ENCODE assay signal across 19 cellular contexts in the genomic region with DNA sequence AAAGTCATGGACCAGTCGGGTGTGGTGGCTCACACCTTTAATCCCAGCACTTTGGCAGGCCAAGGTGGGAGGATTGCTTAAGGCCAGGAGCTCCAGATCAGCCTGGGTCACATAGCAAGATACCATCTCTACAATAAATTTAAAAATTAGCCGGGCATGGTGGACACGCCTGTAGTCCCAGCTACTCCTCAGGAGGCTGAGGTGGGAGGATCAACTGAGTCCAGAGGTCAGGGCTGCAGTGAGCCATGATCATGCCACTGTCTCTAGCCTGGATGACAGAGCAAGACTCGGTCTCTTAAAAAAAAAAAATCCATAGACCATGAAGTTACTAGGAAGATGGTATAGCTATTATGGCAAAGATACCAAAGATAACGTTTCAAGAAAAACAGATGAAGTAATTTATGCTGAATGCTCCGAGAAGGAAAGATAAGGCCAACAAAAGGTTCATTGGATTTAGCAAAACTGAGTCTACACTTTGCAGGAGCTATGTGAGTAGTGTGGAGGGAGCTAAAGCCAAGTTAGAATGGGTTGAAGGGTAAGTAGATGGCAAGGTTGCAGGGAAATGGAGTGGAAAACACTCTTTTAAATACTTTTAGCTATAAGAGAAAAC. TPM values are rescaled to one million over a fixed set of nuclear protein-coding genes. Genes with fewer than 3 reads are reported as not detected.
A peak's percentile ranks its signal among the peaks of the same experiment; 100 is the strongest.
DNase-seq lines count a peak whose midpoint lies in the region; ATAC-seq, FAIRE-seq and TF ChIP-seq lines count a peak whose summit lies in the region.
"Had no signal": no experiment of that assay in that cellular context is flagged by ENCODE, and none has a peak within 500 bp of the region (broad histone marks: within the 10 kb centered on the region; RNA-seq: fewer than 3 reads in every experiment).

No MANE protein-coding gene starts in this region.

- H3K27ac ChIP-seq in GM23248, result peak overlapping the region; percentile 75; the same call in 1 of the 2 replicates
- H3K27ac ChIP-seq in osteoblast (ENCODE audit: low read depth, low read length), result peak overlapping the region; percentile 90
- H3K27ac ChIP-seq: neutrophil had no signal

- H3K27me3 Mint-ChIP-seq in CD14-positive monocyte (ENCODE audit: low read depth in 3 of 3), result no peaks in the 10 kb centered on the region
- H3K27me3 Mint-ChIP-seq: activated naive CD4-positive, alpha-beta T cell treated with anti-CD3 and anti-CD28 coated beads, Interleukin-2, amount 10 ng/mL, durations not matched to agents 7 days and 5 days; stimulated activated naive CD8-positive, alpha-beta T cell treated with anti-CD3 and anti-CD28 coated beads, Interleukin-15, amount 100 ng/mL, for 72 hours had no signal

- H2AFZ ChIP-seq in GM23248 (no peak overlapping the region), osteoblast (ENCODE audit: low read length) (no peak overlapping the region)

- peak overlapping the region; percentile 60 for H3K9ac ChIP-seq in GM23248

- H3K36me3 Mint-ChIP-seq in CD14-positive monocyte, result peaks cover 16 to 20% of the 10 kb centered on the region in 2 donors

- WGBS in GM23248 (ENCODE audit: low coverage in 1 of 2, low lambda C conversion rate in 2 of 2, missing lambda C conversion rate in 2 of 2), 2 experiments, result 96 to 98% methylated on average over 6 of the region's 6 CpGs

- H3K4me3 ChIP-seq in GM23248 (no peak overlapping the region), choroid plexus epithelial cell (ENCODE audit: low read depth, low read length) (no peak overlapping the region), osteoblast (ENCODE audit: insufficient read depth, low read length) (no peak overlapping the region)

- peak overlapping the region; percentile 66 for H3K4me2 ChIP-seq in GM23248 (ENCODE audit: unreplicated experiment)
- no peak overlapping the region for H3K4me2 ChIP-seq in osteoblast (ENCODE audit: insufficient read depth, low read length)

- H3K27ac Mint-ChIP-seq in CD14-positive monocyte, result peak overlapping the region in 2 of 7 donors; percentile 1 to 4
- H3K27ac Mint-ChIP-seq: activated naive CD4-positive, alpha-beta T cell treated with anti-CD3 and anti-CD28 coated beads, Interleukin-2, amount 10 ng/mL, durations not matched to agents 7 days and 5 days had no signal

- peak; percentile 46 for FAIRE-seq in RCC 7860 (lab: Jason Lieb, UNC)
- FAIRE-seq: frontal cortex had no signal

- H3K9me3 ChIP-seq in GM23248 (ENCODE audit: low read depth), result no peaks in the 10 kb centered on the region
- no peaks in the 10 kb centered on the region for H3K9me3 ChIP-seq in osteoblast (ENCODE audit: low read depth, low read length)
- H3K9me3 ChIP-seq: neutrophil had no signal

- in situ Hi-C loops in GM23248 (cut with MboI), result no loop called here

- H3K4me3 Mint-ChIP-seq in CD14-positive monocyte, result no peak overlapping the region
- H3K4me3 Mint-ChIP-seq: activated naive CD4-positive, alpha-beta T cell treated with anti-CD3 and anti-CD28 coated beads, Interleukin-2, amount 10 ng/mL, durations not matched to agents 7 days and 5 days; stimulated activated naive CD8-positive, alpha-beta T cell treated with anti-CD3 and anti-CD28 coated beads, Interleukin-15, amount 100 ng/mL, for 72 hours had no signal

- DNase-seq in GM23248 (no peak), RCC 7860 (ENCODE audit: low spot score) (peak; percentile 47), choroid plexus epithelial cell (ENCODE audit: low read depth) (peak; percentile 11), osteoblast (ENCODE audit: insufficient read length, low spot score, missing footprints) (no peak), CD14-positive monocyte (ENCODE audit: low spot score) (no peak)
- DNase-seq in stimulated activated naive CD4-positive, alpha-beta T cell treated with Interleukin-2 at 50 U/mL for 16 hours (lab: John Stamatoyannopoulos, UW), result no peak
- DNase-seq: activated CD4-positive, alpha-beta T cell treated with anti-CD3 and anti-CD28 coated beads, Interleukin-2, amount 50 U/mL, for 4 hours; activated naive CD4-positive, alpha-beta T cell treated with anti-CD3 and anti-CD28 coated beads, Interleukin-2, amount 10 ng/mL, durations not matched to agents 7 days and 5 days; AML-193; cortex of kidney; GDM1; NCI-H1417 treated with DMSO at 0.1 percent for 48 hours; NCI-H2171 treated with DMSO at 0.1 percent for 48 hours; NCI-H748 treated with DMSO at 0.1 percent for 48 hours; right cardiac atrium; stimulated activated naive CD8-positive, alpha-beta T cell treated with anti-CD3 and anti-CD28 coated beads, Interleukin-15, amount 100 ng/mL, for 72 hours had no signal

- no peak for ATAC-seq in GM19324 (IDR thresholded peaks at IDR 0.05; ENCODE audit: low FRiP score, unreplicated experiment)
- ATAC-seq: right cardiac atrium; stimulated activated naive CD8-positive, alpha-beta T cell treated with anti-CD3 and anti-CD28 coated beads, Interleukin-15, amount 100 ng/mL, for 72 hours had no signal

- intact Hi-C loops in CD14-positive monocyte (cut with micrococcal nuclease), result no loop called here

- H4K20me1 ChIP-seq in GM23248 (ENCODE audit: insufficient read depth), result no peaks in the 10 kb centered on the region
- no peaks in the 10 kb centered on the region for H4K20me1 ChIP-seq in osteoblast (ENCODE audit: insufficient read depth, low read length)

- H3K4me1 Mint-ChIP-seq in CD14-positive monocyte, result no peaks in the 10 kb centered on the region

- no peaks in the 10 kb centered on the region for H3K27me3 ChIP-seq in GM23248 (replicated peaks; ENCODE audit: insufficient read depth)
- no peaks in the 10 kb centered on the region for H3K27me3 ChIP-seq in osteoblast (ENCODE audit: insufficient read depth, low read length)
- H3K27me3 ChIP-seq: neutrophil had no signal

- peaks cover 0 to 3% (median 0%) of the 10 kb centered on the region in 7 donors for H3K9me3 Mint-ChIP-seq in CD14-positive monocyte
- H3K9me3 Mint-ChIP-seq: activated naive CD4-positive, alpha-beta T cell treated with anti-CD3 and anti-CD28 coated beads, Interleukin-2, amount 10 ng/mL, durations not matched to agents 7 days and 5 days; stimulated activated naive CD8-positive, alpha-beta T cell treated with anti-CD3 and anti-CD28 coated beads, Interleukin-15, amount 100 ng/mL, for 72 hours had no signal

- H3F3A ChIP-seq in GM23248 (ENCODE audit: insufficient read depth), result peaks cover 16% of the 10 kb centered on the region

- no peak for TF ChIP-seq CTCF in choroid plexus epithelial cell (conservative IDR thresholded peaks at IDR 0.05; ENCODE audit: low read depth, low read length)
- no peak for TF ChIP-seq CTCF in osteoblast (IDR thresholded peaks at IDR 0.05; ENCODE audit: extremely low read depth, low read depth, low read length)
- no peak for TF ChIP-seq CTCF in CD14-positive monocyte (IDR thresholded peaks at IDR 0.05)

- H3K4me1 ChIP-seq in GM23248 (ENCODE audit: insufficient read depth) (peaks cover 18% of the 10 kb centered on the region), osteoblast (ENCODE audit: insufficient read depth, low read length) (peaks cover 25% of the 10 kb centered on the region)

- peaks cover 4% of the 10 kb centered on the region; the same call in 1 of the 2 replicates for H3K36me3 ChIP-seq in GM23248 (ENCODE audit: low read depth)
- H3K36me3 ChIP-seq in osteoblast (ENCODE audit: insufficient read depth, low read length), result peaks cover 5% of the 10 kb centered on the region
- H3K36me3 ChIP-seq: neutrophil had no signal

- H3K79me2 ChIP-seq in GM23248 (ENCODE audit: insufficient read depth) (peaks cover 65% of the 10 kb centered on the region), osteoblast (ENCODE audit: insufficient read depth, low read length) (peaks cover 45% of the 10 kb centered on the region)

- H3K9me2 ChIP-seq in GM23248 (ENCODE audit: insufficient read depth), result no peaks in the 10 kb centered on the region

RNA-seq across cellular contexts. Expression of a gene that starts 11.7 kb away (rescaled TPM):
- total RNA-seq in GM23248 (2014; rRNA removed; shearing (Covaris generic)), result 23.7 and 25.2 TPM in 2 replicates
- polyA plus RNA-seq in GM23248 (2016; fragmentation: Nextera tagmentation; extraction: Ambion mirVana) (17.1 TPM in 2 replicates), CD14-positive monocyte (1 to 10 TPM; 2.7 to 5.3 TPM)
- total RNA-seq in osteoblast, result 36.2 and 40.5 TPM in 2 replicates

RNA-seq across cellular contexts. Expression of a gene that starts 60.0 kb away (rescaled TPM):
- total RNA-seq in GM23248 (2014; rRNA removed; shearing (Covaris generic)), result 24.8 and 44.4 TPM in 2 replicates
- 39.3 and 39.9 TPM in 2 replicates for polyA plus RNA-seq in GM23248 (2016; fragmentation: Nextera tagmentation; extraction: Ambion mirVana)
- 22.4 and 32.6 TPM in 2 replicates for total RNA-seq in osteoblast
- 10 to 100 TPM; 19.2 to 20.4 TPM for polyA plus RNA-seq in CD14-positive monocyte

Comparison
In these comparisons a context has a peak if more than half of its experiments do, and no peak if none do; other contexts are left out.
1. DNase-seq: peak in RCC 7860 (single experiment) and choroid plexus epithelial cell (single experiment); none in GM23248 (single experiment), osteoblast (single experiment), stimulated activated naive CD4-positive, alpha-beta T cell treated with Interleukin-2 at 50 U/mL for 16 hours (single experiment) and CD14-positive monocyte (single experiment).